9 cellular contexts compared by ENCODE assay signal in genomic region chr16:14193316-14193871, GRCh38.
DNase-seq lines count a peak whose midpoint lies in the region; ATAC-seq and TF ChIP-seq lines count a peak whose summit lies in the region.
"Had no signal": no experiment of that assay in that cellular context is flagged by ENCODE, and none has a peak within 500 bp of the region (broad histone marks: within the 10 kb centered on the region; RNA-seq: fewer than 3 reads in every experiment).

No MANE protein-coding gene starts in this region.

- no peaks in the 10 kb centered on the region for H3F3A ChIP-seq in smooth muscle cell (ENCODE audit: low read depth)

- H2AFZ ChIP-seq in smooth muscle cell (ENCODE audit: low read depth) = no peak overlapping the region

- H3K36me3 ChIP-seq in lower lobe of right lung (no peaks in the 10 kb centered on the region), smooth muscle cell (ENCODE audit: low read depth) (no peaks in the 10 kb centered on the region), adrenal gland (replicated peaks in 1 of 2) (no peaks in the 10 kb centered on the region)

- no peak overlapping the region for H3K9ac ChIP-seq in smooth muscle cell (ENCODE audit: low read depth)

- ATAC-seq in GM18909 (IDR thresholded peaks at IDR 0.05; ENCODE audit: poor library complexity, unreplicated experiment) (peak; percentile 91), HG02885 (IDR thresholded peaks at IDR 0.05; ENCODE audit: poor library complexity, unreplicated experiment) (peak; percentile 67), lower lobe of right lung (peak; percentile 64 to 74), HG02840 (IDR thresholded peaks at IDR 0.05; ENCODE audit: low FRiP score, unreplicated experiment) (no peak), omental fat pad (ENCODE audit: low FRiP score) (no peak)

- peaks cover 73% of the 10 kb centered on the region for H3K79me2 ChIP-seq in smooth muscle cell (ENCODE audit: low read depth)

- H3K9me3 ChIP-seq in lower lobe of right lung (no peaks in the 10 kb centered on the region), smooth muscle cell (replicated peaks; ENCODE audit: low read depth) (no peaks in the 10 kb centered on the region), adrenal gland (replicated peaks in 1 of 3) (no peaks in the 10 kb centered on the region)

- intact Hi-C loops in lower lobe of right lung (cut with DNase I) = no loop called here
- intact Hi-C loops in adrenal gland (cut with DNase I) = no loop called here

- 93% methylated on average over 6 of the region's 6 CpGs for WGBS in smooth muscle cell (ENCODE audit: low lambda C conversion rate)
- 84 to 94% (median 87%) methylated on average over 6 of the region's 6 CpGs for WGBS in adrenal gland, 4 donors

- H3K4me2 ChIP-seq in smooth muscle cell = no peak overlapping the region

- H3K4me3 ChIP-seq in lower lobe of right lung = peak overlapping the region; percentile 17
- H3K4me3 ChIP-seq in smooth muscle cell = no peak overlapping the region
- no peak overlapping the region for H3K4me3 ChIP-seq in adrenal gland

- TF ChIP-seq CTCF in lower lobe of right lung (IDR thresholded peaks at IDR 0.05) (no peak), smooth muscle cell (IDR thresholded peaks at IDR 0.05; ENCODE audit: borderline replicate concordance, insufficient read depth, poor library complexity, severe bottlenecking) (no peak), adrenal gland (IDR thresholded peaks at IDR 0.05) (no peak), omental fat pad (IDR thresholded peaks at IDR 0.05) (no peak)

- H3K27ac ChIP-seq in lower lobe of right lung (peak overlapping the region; percentile 1), smooth muscle cell (ENCODE audit: low read depth) (no peak overlapping the region), adrenal gland (no peak overlapping the region)

- no peaks in the 10 kb centered on the region for H3K27me3 ChIP-seq in lower lobe of right lung (ENCODE audit: low read depth)
- no peaks in the 10 kb centered on the region for H3K27me3 ChIP-seq in smooth muscle cell (ENCODE audit: low read depth)
- no peaks in the 10 kb centered on the region for H3K27me3 ChIP-seq in adrenal gland

- H3K4me1 ChIP-seq in lower lobe of right lung (peaks cover 9% of the 10 kb centered on the region), smooth muscle cell (ENCODE audit: low read depth) (no peaks in the 10 kb centered on the region), adrenal gland (replicated peaks in 1 of 2) (peaks cover 13 to 17% of the 10 kb centered on the region in 2 donors)

- TF ChIP-seq POLR2A in adrenal gland (IDR thresholded peaks at IDR 0.05) = no peak

- peak; percentile 66 for DNase-seq in NCI-H748 treated with DMSO at 0.1 percent for 48 hours (lab: John Stamatoyannopoulos, UW)
- no peak for DNase-seq in lower lobe of right lung
- no peak for DNase-seq in smooth muscle cell (lab: John Stamatoyannopoulos, UW; ENCODE audit: unreplicated experiment)
- DNase-seq in adrenal gland = no peak
- DNase-seq in omental fat pad (ENCODE audit: low spot score) = no peak
- DNase-seq: IMR-90 had no signal

- peaks cover 42% of the 10 kb centered on the region for H4K20me1 ChIP-seq in smooth muscle cell (ENCODE audit: low read depth)

Comparison
In these comparisons a context has a peak if more than half of its experiments do, and no peak if none do; other contexts are left out.
1. ATAC-seq: peak in GM18909 (single experiment), HG02885 (single experiment) and lower lobe of right lung (2 of 2); none in HG02840 (single experiment) and omental fat pad (single experiment).